ENCODE assay signal across 8 cellular contexts in genomic region chr5:139574641-139575312, GRCh38. TPM values are rescaled to one million over a fixed set of nuclear protein-coding genes. Genes with fewer than 3 reads are reported as not detected.
DNase-seq lines count a peak whose midpoint lies in the region; ATAC-seq and TF ChIP-seq lines count a peak whose summit lies in the region.

No MANE protein-coding gene starts in this region.

- intact Hi-C loops in upper lobe of right lung (cut with DNase I), result no loop called here

- H3K9ac ChIP-seq in adipocyte (ENCODE audit: low read length), result no peak overlapping the region

- H3K36me3 ChIP-seq in adipocyte (ENCODE audit: control insufficient read depth, insufficient read depth, low read length, severe bottlenecking) (peaks cover 4% of the 10 kb centered on the region), upper lobe of right lung (no peaks in the 10 kb centered on the region)

- H3K4me3 ChIP-seq in adipocyte (ENCODE audit: low read length) (no peak overlapping the region), upper lobe of right lung (no peak overlapping the region)

- ATAC-seq in upper lobe of right lung (peak; percentile 81), GM21786 (IDR thresholded peaks at IDR 0.05; ENCODE audit: unreplicated experiment) (no peak)

- TF ChIP-seq CTCF in LNCAP (IDR thresholded peaks at IDR 0.05) (peak; percentile 72), upper lobe of right lung (IDR thresholded peaks at IDR 0.05) (peak; percentile 59)

- H3K4me1 ChIP-seq in adipocyte (ENCODE audit: control insufficient read depth, insufficient read depth, low read length) (peaks cover 14% of the 10 kb centered on the region), upper lobe of right lung (peaks cover 58% of the 10 kb centered on the region)

- H3K27ac ChIP-seq in upper lobe of right lung, result no peak overlapping the region

- DNase-seq in SHP77 (lab: John Stamatoyannopoulos, UW), result peak; percentile 24 to 33
- no peak for DNase-seq in SHP77 treated with DMSO at 0.1 percent for 48 hours (lab: John Stamatoyannopoulos, UW)
- peak; percentile 72 for DNase-seq in adipocyte (ENCODE audit: low read depth)
- DNase-seq in iPS-NIHi7 (ENCODE audit: extremely low spot score), result peak; percentile 37
- DNase-seq in upper lobe of right lung, result no peak
- DNase-seq in dedifferentiated amniotic fluid mesenchymal stem cell (ENCODE audit: extremely low spot score), result no peak

- H3K27me3 ChIP-seq in adipocyte (replicated peaks; ENCODE audit: control insufficient read depth, insufficient read depth, low read length) (no peaks in the 10 kb centered on the region), upper lobe of right lung (no peaks in the 10 kb centered on the region)

- H3K9me3 ChIP-seq in adipocyte (ENCODE audit: control insufficient read depth, low read length) (no peaks in the 10 kb centered on the region), upper lobe of right lung (no peaks in the 10 kb centered on the region)

RNA-seq across cellular contexts. Expression of gene UBE2D2, which starts 13.6 kb away (rescaled TPM):
- 95.9 TPM for total RNA-seq in upper lobe of right lung

Comparison
In these comparisons a context has a peak if more than half of its experiments do, and no peak if none do; other contexts are left out.
1. DNase-seq: peak in SHP77 (2 of 2), adipocyte (single experiment) and iPS-NIHi7 (single experiment); none in SHP77 treated with DMSO at 0.1 percent for 48 hours (single experiment), upper lobe of right lung (single experiment) and dedifferentiated amniotic fluid mesenchymal stem cell (single experiment).